27 cellular contexts compared by ENCODE assay signal in the genomic region with DNA sequence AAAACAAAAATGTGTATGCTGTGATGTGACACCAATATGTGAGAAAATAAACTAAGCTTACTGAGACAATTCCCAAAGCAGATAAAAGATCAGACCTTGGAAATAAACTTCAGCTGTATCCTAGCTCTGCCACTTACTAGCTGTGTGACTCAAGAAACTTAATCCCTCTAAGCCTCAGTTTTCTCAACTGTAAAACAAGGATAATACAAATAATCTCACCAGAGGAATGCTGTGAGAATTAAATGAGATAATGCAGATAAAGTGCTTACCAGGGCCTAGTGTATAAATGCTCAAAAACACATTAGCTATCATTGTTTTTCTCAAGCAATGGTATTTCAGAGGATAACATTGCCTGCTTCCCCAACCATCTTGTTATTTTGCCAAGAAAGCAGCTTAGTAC. TPM values are rescaled to one million over a fixed set of nuclear protein-coding genes. Genes with fewer than 3 reads are reported as not detected.
DNase-seq lines count a peak whose midpoint lies in the region; ATAC-seq and TF ChIP-seq lines count a peak whose summit lies in the region.
"Had no signal": no experiment of that assay in that cellular context is flagged by ENCODE, and none has a peak within 500 bp of the region (broad histone marks: within the 10 kb centered on the region; RNA-seq: fewer than 3 reads in every experiment).

No MANE protein-coding gene starts in this region.

- no peaks in the 10 kb centered on the region for H3K9me3 ChIP-seq in HEK293 (ENCODE audit: control insufficient read depth, insufficient read depth, low read depth, low read length)
- no peaks in the 10 kb centered on the region for H3K9me3 ChIP-seq in CD4-positive, alpha-beta memory T cell (ENCODE audit: control insufficient read depth in 1 of 2, low read length in 2 of 2)
- H3K9me3 ChIP-seq in testis: no peaks in the 10 kb centered on the region
- H3K9me3 ChIP-seq: esophagus muscularis mucosa, HAP-1, psoas muscle, transverse colon had no signal

- H3K27ac Mint-ChIP-seq in activated naive CD4-positive, alpha-beta T cell treated with anti-CD3 and anti-CD28 coated beads, Interleukin-2, amount 50 U/mL, for 24 hours: no peak overlapping the region
- no peak overlapping the region for H3K27ac Mint-ChIP-seq in nephron progenitor cell
- peak overlapping the region in 2 of 7 donors; percentile 43 to 78 for H3K27ac Mint-ChIP-seq in CD4-positive, alpha-beta memory T cell

- H3K4me3 ChIP-seq in HEK293 (ENCODE audit: low read depth, low read length) (no peak overlapping the region), testis (no peak overlapping the region)
- H3K4me3 ChIP-seq in CD4-positive, alpha-beta memory T cell (ENCODE audit: low read length in 2 of 2): no peak overlapping the region
- H3K4me3 ChIP-seq: esophagus muscularis mucosa, HAP-1, psoas muscle, transverse colon had no signal

- H3K36me3 Mint-ChIP-seq in activated naive CD4-positive, alpha-beta T cell treated with anti-CD3 and anti-CD28 coated beads, Interleukin-2, amount 50 U/mL, for 24 hours: peaks cover 13% of the 10 kb centered on the region
- H3K36me3 Mint-ChIP-seq in nephron progenitor cell (ENCODE audit: low read depth): peaks cover 33% of the 10 kb centered on the region
- H3K36me3 Mint-ChIP-seq in CD4-positive, alpha-beta memory T cell: peaks cover 19 to 48% of the 10 kb centered on the region in 2 donors

- H3K36me3 ChIP-seq in HEK293 (ENCODE audit: control insufficient read depth in 2 of 2, insufficient read depth in 1 of 2, low read length in 2 of 2) (peaks cover 48 to 51% of the 10 kb centered on the region in 2 experiments), testis (ENCODE audit: low read depth, missing control alignments) (no peaks in the 10 kb centered on the region)
- H3K36me3 ChIP-seq in CD4-positive, alpha-beta memory T cell (ENCODE audit: insufficient read depth, low read length): peaks cover 12% of the 10 kb centered on the region

- no peaks in the 10 kb centered on the region for H3K9me3 Mint-ChIP-seq in activated naive CD4-positive, alpha-beta T cell treated with anti-CD3 and anti-CD28 coated beads, Interleukin-2, amount 50 U/mL, for 24 hours
- no peaks in the 10 kb centered on the region for H3K9me3 Mint-ChIP-seq in nephron progenitor cell
- H3K9me3 Mint-ChIP-seq in CD4-positive, alpha-beta memory T cell: no peaks in the 10 kb centered on the region
- H3K9me3 Mint-ChIP-seq: activated naive CD4-positive, alpha-beta T cell treated with anti-CD3 and anti-CD28 coated beads, Interleukin-2, amount 10 ng/mL, durations not matched to agents 7 days and 5 days had no signal

- DNase-seq in activated naive CD4-positive, alpha-beta T cell treated with Interleukin-2 at 50 U/mL for 16 hours: no peak
- DNase-seq in amniotic epithelial cell (ENCODE audit: low read depth) (peak; percentile 58), nephron progenitor cell (no peak), testis (no peak)
- DNase-seq in CD4-positive, alpha-beta memory T cell: no peak
- DNase-seq: activated CD8-positive, alpha-beta memory T cell treated with anti-CD3 and anti-CD28 coated beads for 24 hours; activated naive CD4-positive, alpha-beta T cell treated with anti-CD3 and anti-CD28 coated beads, Interleukin-2, amount 10 ng/mL, durations not matched to agents 7 days and 5 days; activated T-cell treated with anti-CD3 and anti-CD28 coated beads, Interleukin-2, amount 50 U/mL, for 1 hour; AML-193; aorta; cortex of kidney; foreskin melanocyte; KBM-7; left cardiac atrium; mammary epithelial cell; NCI-H1436 treated with DMSO at 0.1 percent for 48 hours; NCI-H446; nucleus accumbens; psoas muscle; RPMI8226; T-helper 2 cell; transverse colon had no signal

- H3K4me1 Mint-ChIP-seq in activated naive CD4-positive, alpha-beta T cell treated with anti-CD3 and anti-CD28 coated beads, Interleukin-2, amount 50 U/mL, for 24 hours: peaks cover 54% of the 10 kb centered on the region
- peaks cover 22% of the 10 kb centered on the region for H3K4me1 Mint-ChIP-seq in nephron progenitor cell
- H3K4me1 Mint-ChIP-seq in CD4-positive, alpha-beta memory T cell: peaks cover 18 to 43% (median 30%) of the 10 kb centered on the region in 4 donors

- ATAC-seq in GM19397 (IDR thresholded peaks at IDR 0.05; ENCODE audit: unreplicated experiment): no peak
- ATAC-seq: left cardiac atrium, psoas muscle had no signal

- H3K4me3 Mint-ChIP-seq in activated naive CD4-positive, alpha-beta T cell treated with anti-CD3 and anti-CD28 coated beads, Interleukin-2, amount 50 U/mL, for 24 hours: peak overlapping the region; percentile 95
- H3K4me3 Mint-ChIP-seq in nephron progenitor cell: peak overlapping the region; percentile 98
- peak overlapping the region in 1 of 8 donors; percentile 11 for H3K4me3 Mint-ChIP-seq in CD4-positive, alpha-beta memory T cell

- H3K4me1 ChIP-seq in HEK293 (ENCODE audit: control insufficient read depth, insufficient read depth, low read length) (peaks cover 7% of the 10 kb centered on the region), testis (peaks cover 4% of the 10 kb centered on the region)
- H3K4me1 ChIP-seq in CD4-positive, alpha-beta memory T cell (ENCODE audit: insufficient read depth, low read length): peaks cover 15% of the 10 kb centered on the region

- H3K27ac ChIP-seq in HEK293 (ENCODE audit: extremely low read depth, low read depth, low read length): no peak overlapping the region
- no peak overlapping the region for H3K27ac ChIP-seq in CD4-positive, alpha-beta memory T cell (ENCODE audit: low read depth, low read length)
- H3K27ac ChIP-seq in testis: no peak overlapping the region
- H3K27ac ChIP-seq: esophagus muscularis mucosa, psoas muscle, transverse colon had no signal

- no peaks in the 10 kb centered on the region for H3K27me3 ChIP-seq in CD4-positive, alpha-beta memory T cell (ENCODE audit: insufficient read depth, low read length)
- H3K27me3 ChIP-seq in testis: no peaks in the 10 kb centered on the region
- H3K27me3 ChIP-seq: esophagus muscularis mucosa, transverse colon had no signal

- TF ChIP-seq POLR2A in testis (IDR thresholded peaks at IDR 0.05): no peak

- no peaks in the 10 kb centered on the region for H3K27me3 Mint-ChIP-seq in activated naive CD4-positive, alpha-beta T cell treated with anti-CD3 and anti-CD28 coated beads, Interleukin-2, amount 50 U/mL, for 24 hours
- no peaks in the 10 kb centered on the region for H3K27me3 Mint-ChIP-seq in nephron progenitor cell (ENCODE audit: low read depth, poor library complexity)
- H3K27me3 Mint-ChIP-seq in CD4-positive, alpha-beta memory T cell: no peaks in the 10 kb centered on the region

- intact Hi-C loops in CD4-positive, alpha-beta memory T cell (cut with micrococcal nuclease): loop anchor here (5.0 to 10.0 kb wide), 3 partner anchors 187 to 963 kb away; no protein-coding TSS in a partner anchor
- intact Hi-C loops in testis (cut with DNase I; ENCODE audit: low total_unique reads): no loop called here

- CTCF ChIA-PET in HEK293 (lab: Yijun Ruan, JAX): interaction anchor here (0.6 kb wide), 4 partner anchors 20 to 576 kb away, joined by 3 read pairs; no protein-coding TSS in a partner anchor
- CTCF ChIA-PET in CD4-positive, alpha-beta memory T cell (lab: Charles Lee; ENCODE audit: partially characterized antibody): no interaction called here

- POLR2A ChIA-PET in HEK293 (lab: Yijun Ruan, JAX): interaction anchor here (0.6 kb wide), 1 partner anchor 598 kb away, joined by 4 read pairs; no protein-coding TSS in a partner anchor
- POLR2A ChIA-PET in CD4-positive, alpha-beta memory T cell (lab: Charles Lee; ENCODE audit: partially characterized antibody): interaction anchor here (0.7 kb wide), 1 partner anchor 56 kb away, joined by 5 read pairs; no protein-coding TSS in a partner anchor

- no peak for TF ChIP-seq CTCF in HEK293 (tag by site-specific recombination; IDR thresholded peaks at IDR 0.05)
- no peak for TF ChIP-seq CTCF in nephron progenitor cell (IDR thresholded peaks at IDR 0.05)
- TF ChIP-seq CTCF in testis (IDR thresholded peaks at IDR 0.05): no peak

TF ChIP-seq in HEK293, 187 proteins besides CTCF, POLR2A, EP300 and RAD21:
- TF ChIP-seq, protein P1, sequence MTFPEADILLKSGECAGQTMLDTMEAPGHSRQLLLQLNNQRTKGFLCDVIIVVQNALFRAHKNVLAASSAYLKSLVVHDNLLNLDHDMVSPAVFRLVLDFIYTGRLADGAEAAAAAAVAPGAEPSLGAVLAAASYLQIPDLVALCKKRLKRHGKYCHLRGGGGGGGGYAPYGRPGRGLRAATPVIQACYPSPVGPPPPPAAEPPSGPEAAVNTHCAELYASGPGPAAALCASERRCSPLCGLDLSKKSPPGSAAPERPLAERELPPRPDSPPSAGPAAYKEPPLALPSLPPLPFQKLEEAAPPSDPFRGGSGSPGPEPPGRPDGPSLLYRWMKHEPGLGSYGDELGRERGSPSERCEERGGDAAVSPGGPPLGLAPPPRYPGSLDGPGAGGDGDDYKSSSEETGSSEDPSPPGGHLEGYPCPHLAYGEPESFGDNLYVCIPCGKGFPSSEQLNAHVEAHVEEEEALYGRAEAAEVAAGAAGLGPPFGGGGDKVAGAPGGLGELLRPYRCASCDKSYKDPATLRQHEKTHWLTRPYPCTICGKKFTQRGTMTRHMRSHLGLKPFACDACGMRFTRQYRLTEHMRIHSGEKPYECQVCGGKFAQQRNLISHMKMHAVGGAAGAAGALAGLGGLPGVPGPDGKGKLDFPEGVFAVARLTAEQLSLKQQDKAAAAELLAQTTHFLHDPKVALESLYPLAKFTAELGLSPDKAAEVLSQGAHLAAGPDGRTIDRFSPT (tag by site-specific recombination; IDR thresholded peaks at IDR 0.05): no peak
- TF ChIP-seq ZNF664 (tag by site-specific recombination; IDR thresholded peaks at IDR 0.05): 0 out of 2 replicates have a peak, but pooled peaks have one; percentile 43
- no peak for TF ChIP-seq ZNF157 (tag by site-specific recombination; IDR thresholded peaks at IDR 0.05)
- TF ChIP-seq ZNF266 (tag by site-specific recombination; IDR thresholded peaks at IDR 0.05; ENCODE audit: low read depth): no peak

RNA-seq across cellular contexts. Expression of a gene that starts 2.1 kb away (rescaled TPM):
- 10 to 100 TPM; 44.0 to 57.5 TPM for total RNA-seq in CD4-positive, alpha-beta memory T cell
- 10 to 100 TPM in 1 of 2 donors, 1 to 10 TPM in 1; 7.4 to 20.6 TPM for polyA plus RNA-seq in CD4-positive, alpha-beta memory T cell
- total RNA-seq in testis: 10 to 100 TPM; 51.7 to 57.7 TPM
- polyA plus RNA-seq in testis (ENCODE audit: insufficient read depth, low read depth, low replicate concordance): 27.9 TPM
